In the genomic region with DNA sequence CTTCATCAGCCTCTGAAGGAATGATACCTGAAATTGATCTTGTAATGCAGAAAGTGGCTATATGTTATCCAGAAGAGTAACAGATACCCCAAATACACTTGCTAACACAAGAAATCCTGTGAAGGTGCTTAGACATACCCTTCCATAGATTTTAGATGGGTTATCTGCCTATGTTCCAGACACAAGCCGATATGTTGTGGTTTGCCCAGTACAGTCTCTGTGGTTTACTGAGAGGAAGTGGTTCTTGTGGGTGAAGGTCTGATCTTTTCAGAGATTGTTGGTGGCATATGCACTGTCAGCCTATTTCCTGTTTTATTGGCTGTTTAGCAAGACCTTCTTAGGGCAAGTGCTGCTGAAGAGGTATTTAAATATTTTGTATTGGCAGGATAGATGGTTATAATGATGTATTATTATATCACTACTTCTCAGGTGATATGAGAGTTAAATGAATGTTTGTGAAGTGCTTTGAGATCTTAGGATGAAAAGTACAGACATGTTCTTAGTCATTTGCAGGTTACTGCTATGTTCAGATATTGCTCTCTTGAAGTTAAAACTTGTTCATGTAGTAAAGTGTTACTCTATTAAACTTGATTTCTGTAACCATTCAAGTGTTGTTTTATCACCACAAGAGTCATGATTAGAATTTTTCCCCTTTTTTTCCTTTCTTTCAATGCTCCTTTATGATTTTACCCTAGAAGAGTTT, we compare ENCODE assay signal across 8 cellular contexts. TPM values are rescaled to one million over a fixed set of nuclear protein-coding genes. Genes with fewer than 3 reads are reported as not detected.
DNase-seq lines count a peak whose midpoint lies in the region; TF ChIP-seq lines count a peak whose summit lies in the region.

No MANE protein-coding gene starts in this region.

- no peak overlapping the region for H3K4me3 Mint-ChIP-seq in progenitor cell of endocrine pancreas (ENCODE audit: low read depth)

- no peak overlapping the region for H3K27ac Mint-ChIP-seq in progenitor cell of endocrine pancreas

- no peaks in the 10 kb centered on the region for H3K36me3 Mint-ChIP-seq in progenitor cell of endocrine pancreas (ENCODE audit: insufficient read depth)

- no peak for TF ChIP-seq CTCF in progenitor cell of endocrine pancreas (IDR thresholded peaks at IDR 0.05; ENCODE audit: unreplicated experiment)

- peaks cover 13% of the 10 kb centered on the region for H3K4me1 Mint-ChIP-seq in progenitor cell of endocrine pancreas (ENCODE audit: low read depth)

- no peaks in the 10 kb centered on the region for H3K27me3 Mint-ChIP-seq in progenitor cell of endocrine pancreas

- H3K9me3 Mint-ChIP-seq in progenitor cell of endocrine pancreas (ENCODE audit: low read depth), result no peaks in the 10 kb centered on the region

- DNase-seq in activated T-cell treated with anti-CD3 and anti-CD28 coated beads for 24 hours (ENCODE audit: low read depth) (peak; percentile 33), HCEC 1CT (peak; percentile 67), LHCN-M2 (ENCODE audit: low read depth) (peak; percentile 76), activated T-cell treated with anti-CD3 and anti-CD28 coated beads for 4 hours (peak; percentile 19), mucosa of gallbladder (ENCODE audit: low spot score) (peak; percentile 35), progenitor cell of endocrine pancreas (ENCODE audit: low spot score, unreplicated experiment) (no peak), anterior cingulate cortex (lab: John Stamatoyannopoulos, UW) (no peak)
- no peak for DNase-seq in activated T-cell treated with anti-CD3 and anti-CD28 coated beads, Interleukin-2, amount 50 U/mL, for 1 hour

RNA-seq across cellular contexts. Expression of gene ARHGEF12, which starts 8.2 kb away (rescaled TPM):
- total RNA-seq in LHCN-M2 (2014; rRNA removed), result 66.1 and 72.2 TPM in 2 replicates
- 24.9 TPM for polyA plus RNA-seq in LHCN-M2 (2012)
- total RNA-seq in mucosa of gallbladder, result 127 TPM
- 64.9 and 66.2 TPM in 2 replicates for total RNA-seq in progenitor cell of endocrine pancreas

RNA-seq across cellular contexts. Expression of gene TLCD5, which starts 19.4 kb away (rescaled TPM):
- total RNA-seq in LHCN-M2 (2014; rRNA removed), result 5.5 and 10.0 TPM in 2 replicates
- 7.7 TPM for polyA plus RNA-seq in LHCN-M2 (2012)
- total RNA-seq in mucosa of gallbladder, result 9.8 TPM
- 8.9 and 9.3 TPM in 2 replicates for total RNA-seq in progenitor cell of endocrine pancreas

Comparison
In these comparisons a context has a peak if more than half of its experiments do, and no peak if none do; other contexts are left out.
1. DNase-seq: peak in activated T-cell treated with anti-CD3 and anti-CD28 coated beads for 24 hours (single experiment), HCEC 1CT (single experiment), LHCN-M2 (single experiment), activated T-cell treated with anti-CD3 and anti-CD28 coated beads for 4 hours (single experiment) and mucosa of gallbladder (single experiment); none in activated T-cell treated with anti-CD3 and anti-CD28 coated beads, Interleukin-2, amount 50 U/mL, for 1 hour (single experiment), progenitor cell of endocrine pancreas (single experiment) and anterior cingulate cortex (0 of 58).